Comparison of ENCODE assay signal across 8 cellular contexts in genomic region chr7:44921607-44922350, GRCh38. TPM values are rescaled to one million over a fixed set of nuclear protein-coding genes. Genes with fewer than 3 reads are reported as not detected.
DNase-seq lines count a peak whose midpoint lies in the region; ATAC-seq and TF ChIP-seq lines count a peak whose summit lies in the region.

No MANE protein-coding gene starts in this region.

- H3K36me3 Mint-ChIP-seq in activated CD8-positive, alpha-beta T cell treated with anti-CD3 and anti-CD28 coated beads for 36 hours (ENCODE audit: low read depth) = no peaks in the 10 kb centered on the region

- DNase-seq in AG04450 (ENCODE audit: low read depth, low spot score) (peak; percentile 24), NCI-H82 treated with DMSO at 0.1 percent for 48 hours (lab: John Stamatoyannopoulos, UW; ENCODE audit: unreplicated experiment) (peak; percentile 42), ecto neural progenitor cell (ENCODE audit: low spot score) (peak; percentile 88), lung microvascular endothelial cell (ENCODE audit: low read depth in 2 of 2) (peak; percentile 77 to 87)
- DNase-seq in activated CD8-positive, alpha-beta T cell treated with anti-CD3 and anti-CD28 coated beads for 36 hours = peak; percentile 99
- DNase-seq in stimulated activated CD8-positive, alpha-beta memory T cell treated with anti-CD3 and anti-CD28 coated beads, Interleukin-12 subunit alpha, Interleukin-12 subunit beta, amount 100 ng/mL, for 4 hours (ENCODE audit: low read depth) = peak; percentile 79

- peak; percentile 82 for TF ChIP-seq CTCF in AG04450 (IDR thresholded peaks at IDR 0.05; ENCODE audit: low read depth, low read length)
- peak; percentile 88 for TF ChIP-seq CTCF in activated CD8-positive, alpha-beta T cell treated with anti-CD3 and anti-CD28 coated beads for 36 hours (IDR thresholded peaks at IDR 0.05)

- no peaks in the 10 kb centered on the region for H3K9me3 Mint-ChIP-seq in activated CD8-positive, alpha-beta T cell treated with anti-CD3 and anti-CD28 coated beads for 36 hours

- H3K27ac Mint-ChIP-seq in activated CD8-positive, alpha-beta T cell treated with anti-CD3 and anti-CD28 coated beads for 36 hours = peak overlapping the region; percentile 63

- H3K4me3 ChIP-seq in AG04450 (ENCODE audit: low read depth, low read length) = no peak overlapping the region

- H3K27me3 ChIP-seq in AG04450 (ENCODE audit: control insufficient read depth, insufficient read depth, low read length) = no peaks in the 10 kb centered on the region

- intact Hi-C loops in activated CD8-positive, alpha-beta T cell treated with anti-CD3 and anti-CD28 coated beads for 36 hours (cut with micrococcal nuclease) = loop anchor here (1.0 to 5.0 kb wide), 2 partner anchors 34 to 64 kb away; partner anchors contain the start of gene PURB

- H3K9me3 ChIP-seq in AG04450 (ENCODE audit: control insufficient read depth, insufficient read depth, low read length) = no peaks in the 10 kb centered on the region

- no peak overlapping the region for H3K27ac ChIP-seq in AG04450 (ENCODE audit: low read depth, low read length)

- ATAC-seq in GM18907 (IDR thresholded peaks at IDR 0.05; ENCODE audit: unreplicated experiment) (peak; percentile 72), HG03460 (IDR thresholded peaks at IDR 0.05; ENCODE audit: unreplicated experiment) (peak; percentile 74)
- ATAC-seq in activated CD8-positive, alpha-beta T cell treated with anti-CD3 and anti-CD28 coated beads for 36 hours = peak; percentile 99

- CTCF ChIA-PET in AG04450 (lab: Charles Lee) = interaction anchor here (0.6 to 2.7 kb wide), 17 partner anchors 8 to 214 kb away, joined by 3 to 35 read pairs (median 4); no protein-coding TSS in a partner anchor
- CTCF ChIA-PET in activated CD8-positive, alpha-beta T cell treated with anti-CD3 and anti-CD28 coated beads for 36 hours (lab: Charles Lee) = interaction anchor here (0.5 to 10.5 kb wide), 14 partner anchors 9 to 124 kb away, joined by 3 to 199 read pairs (median 4); partner anchors contain the start of gene H2AZ2

- POLR2A ChIA-PET in AG04450 (lab: Yijun Ruan, JAX) = no interaction called here
- POLR2A ChIA-PET in activated CD8-positive, alpha-beta T cell treated with anti-CD3 and anti-CD28 coated beads for 36 hours (lab: Charles Lee) = interaction anchor here (1.0 to 4.5 kb wide), 5 partner anchors 37 to 74 kb away, joined by 3 to 25 read pairs (median 5); partner anchors contain the start of genes H2AZ2 and PURB

- H3K4me1 Mint-ChIP-seq in activated CD8-positive, alpha-beta T cell treated with anti-CD3 and anti-CD28 coated beads for 36 hours (ENCODE audit: low read depth) = peaks cover 16% of the 10 kb centered on the region

- no peak overlapping the region for H3K4me3 Mint-ChIP-seq in activated CD8-positive, alpha-beta T cell treated with anti-CD3 and anti-CD28 coated beads for 36 hours

- H3K27me3 Mint-ChIP-seq in activated CD8-positive, alpha-beta T cell treated with anti-CD3 and anti-CD28 coated beads for 36 hours = peaks cover under 1% of the 10 kb centered on the region

RNA-seq across cellular contexts. Expression of gene PURB, which starts 36.4 kb away (rescaled TPM):
- 7.6 TPM in 2 replicates for polyA plus RNA-seq in AG04450 (2011; rRNA removed)
- polyA minus RNA-seq in AG04450 (2011; rRNA and poly(A)+ RNA removed) = 6.1 and 9.0 TPM in 2 replicates
- total RNA-seq in activated CD8-positive, alpha-beta T cell treated with anti-CD3 and anti-CD28 coated beads for 36 hours = 10 to 100 TPM; 20.5 to 21.0 TPM
- 12.0 and 14.7 TPM in 2 replicates for total RNA-seq in lung microvascular endothelial cell

RNA-seq across cellular contexts. Expression of gene MYO1G, which starts 57.0 kb away (rescaled TPM):
- not detected in 2 replicates for polyA plus RNA-seq in AG04450 (2011; rRNA removed)
- 0.09 TPM in 1 of 2 replicates, not detected in the other for polyA minus RNA-seq in AG04450 (2011; rRNA and poly(A)+ RNA removed)
- total RNA-seq in activated CD8-positive, alpha-beta T cell treated with anti-CD3 and anti-CD28 coated beads for 36 hours = 100 to 1,000 TPM; 399 to 403 TPM
- total RNA-seq in lung microvascular endothelial cell = under 0.01 TPM in 2 replicates

Comparison
In these comparisons a context has a peak if more than half of its experiments do, and no peak if none do; other contexts are left out.
1. DNase-seq: peak in every context shown above with its lines; median percentile 99 in activated CD8-positive, alpha-beta T cell treated with anti-CD3 and anti-CD28 coated beads for 36 hours; 88 in ecto neural progenitor cell; 82 in lung microvascular endothelial cell; 79 in stimulated activated CD8-positive, alpha-beta memory T cell treated with anti-CD3 and anti-CD28 coated beads, Interleukin-12 subunit alpha, Interleukin-12 subunit beta, amount 100 ng/mL, for 4 hours; 42 in NCI-H82 treated with DMSO at 0.1 percent for 48 hours; 24 in AG04450.
2. RNA of gene MYO1G, which starts 57.0 kb away (total RNA-seq): 399 to 403 TPM in activated CD8-positive, alpha-beta T cell treated with anti-CD3 and anti-CD28 coated beads for 36 hours; under 0.01 TPM in lung microvascular endothelial cell; every median in the first group is over 100 times any median in the second.
3. Peak in every context shown above with its lines, with median percentiles within 50 percentile points of each other: ATAC-seq.